Comparison of ENCODE assay signal across 8 cellular contexts in genomic region chr7:101153969-101154692, GRCh38. TPM values are rescaled to one million over a fixed set of nuclear protein-coding genes. Genes with fewer than 3 reads are reported as not detected.
DNase-seq lines count a peak whose midpoint lies in the region; ATAC-seq and TF ChIP-seq lines count a peak whose summit lies in the region.

AP1S1 (plus strand) TSS chr7:101154476; CDS start chr7:101154515, 39 bp downstream.

- peaks cover 20% of the 10 kb centered on the region for H3K27me3 Mint-ChIP-seq in nephron progenitor cell (ENCODE audit: low read depth, poor library complexity)
- H3K27me3 Mint-ChIP-seq in stimulated activated naive CD8-positive, alpha-beta T cell treated with anti-CD3 and anti-CD28 coated beads, Interleukin-15, Interleukin-2, amounts not matched to agents 100 ng/mL and 50 ng/mL, for 24 hours: peaks cover 19% of the 10 kb centered on the region

- H3K27me3 ChIP-seq in DND-41 (ENCODE audit: insufficient read depth, low read length, poor library complexity): no peaks in the 10 kb centered on the region
- peaks cover 2% of the 10 kb centered on the region; the same call in 1 of the 2 replicates for H3K27me3 ChIP-seq in H7 (ENCODE audit: control insufficient read depth, insufficient read depth, low read length)
- peaks cover 42% of the 10 kb centered on the region for H3K27me3 ChIP-seq in MM.1S (replicated peaks; ENCODE audit: insufficient read depth, low read length)

- no peaks in the 10 kb centered on the region for H4K20me1 ChIP-seq in DND-41 (ENCODE audit: insufficient read depth, low read length)
- H4K20me1 ChIP-seq in MM.1S (ENCODE audit: insufficient read depth, low read length): no peaks in the 10 kb centered on the region

- peaks cover 25% of the 10 kb centered on the region for H3K4me1 Mint-ChIP-seq in nephron progenitor cell
- peaks cover 12% of the 10 kb centered on the region for H3K4me1 Mint-ChIP-seq in stimulated activated naive CD8-positive, alpha-beta T cell treated with anti-CD3 and anti-CD28 coated beads, Interleukin-15, Interleukin-2, amounts not matched to agents 100 ng/mL and 50 ng/mL, for 24 hours (ENCODE audit: low read depth)

- H2AFZ ChIP-seq in DND-41 (ENCODE audit: low read depth, low read length) (peak within 1 kb of the TSS; percentile 62), MM.1S (ENCODE audit: low read length) (peak within 1 kb of the TSS; percentile 90)

- peaks cover 24% of the 10 kb centered on the region for H3K36me3 Mint-ChIP-seq in nephron progenitor cell (ENCODE audit: low read depth)
- peaks cover 4% of the 10 kb centered on the region for H3K36me3 Mint-ChIP-seq in stimulated activated naive CD8-positive, alpha-beta T cell treated with anti-CD3 and anti-CD28 coated beads, Interleukin-15, Interleukin-2, amounts not matched to agents 100 ng/mL and 50 ng/mL, for 24 hours (ENCODE audit: low read depth)

- TF ChIP-seq CTCF in DND-41 (IDR thresholded peaks at IDR 0.05; ENCODE audit: borderline replicate concordance, extremely low read depth, low read length, poor library complexity, severe bottlenecking) (no peak), MM.1S (IDR thresholded peaks at IDR 0.05; ENCODE audit: low read length) (no peak), nephron progenitor cell (IDR thresholded peaks at IDR 0.05) (no peak)

- H3K9me3 Mint-ChIP-seq in nephron progenitor cell: peaks cover 4% of the 10 kb centered on the region
- H3K9me3 Mint-ChIP-seq in stimulated activated naive CD8-positive, alpha-beta T cell treated with anti-CD3 and anti-CD28 coated beads, Interleukin-15, Interleukin-2, amounts not matched to agents 100 ng/mL and 50 ng/mL, for 24 hours: no peaks in the 10 kb centered on the region

- peaks cover 14% of the 10 kb centered on the region for H3K79me2 ChIP-seq in DND-41 (ENCODE audit: insufficient read depth, low read length)
- H3K79me2 ChIP-seq in MM.1S (ENCODE audit: low read length): no peaks in the 10 kb centered on the region

- peak within 1 kb of the TSS; percentile 87 for H3K4me3 Mint-ChIP-seq in nephron progenitor cell
- peak within 1 kb of the TSS; percentile 80 for H3K4me3 Mint-ChIP-seq in stimulated activated naive CD8-positive, alpha-beta T cell treated with anti-CD3 and anti-CD28 coated beads, Interleukin-15, Interleukin-2, amounts not matched to agents 100 ng/mL and 50 ng/mL, for 24 hours

- no peaks in the 10 kb centered on the region for H3F3A ChIP-seq in MM.1S (ENCODE audit: insufficient read depth, low read length)

- H3K9me3 ChIP-seq in DND-41 (ENCODE audit: insufficient read depth, low read length, severe bottlenecking): no peaks in the 10 kb centered on the region
- no peaks in the 10 kb centered on the region for H3K9me3 ChIP-seq in MM.1S (replicated peaks; ENCODE audit: insufficient read depth, low read length)

- H3K36me3 ChIP-seq in DND-41 (ENCODE audit: insufficient read depth, low read length): peaks cover 21% of the 10 kb centered on the region
- H3K36me3 ChIP-seq in H7 (replicated peaks; ENCODE audit: control insufficient read depth, insufficient read depth, low read length): no peaks in the 10 kb centered on the region
- no peaks in the 10 kb centered on the region for H3K36me3 ChIP-seq in MM.1S (replicated peaks; ENCODE audit: insufficient read depth, low read length)

- H3K9me2 ChIP-seq in MM.1S (replicated peaks; ENCODE audit: insufficient read depth, low read length): no peaks in the 10 kb centered on the region

- H3K4me1 ChIP-seq in DND-41 (ENCODE audit: insufficient read depth, low read length) (peaks cover 17% of the 10 kb centered on the region), MM.1S (ENCODE audit: low read length) (peaks cover 9% of the 10 kb centered on the region; the same call in 1 of the 2 replicates)

- H3K9ac ChIP-seq in DND-41 (ENCODE audit: low read depth, low read length) (peak within 1 kb of the TSS; percentile 78), MM.1S (ENCODE audit: low read length) (peak within 1 kb of the TSS; percentile 64; the same call in 1 of the 2 replicates)

- H3K4me3 ChIP-seq in DND-41 (ENCODE audit: low read depth in 1 of 2, low read length in 2 of 2) (peak within 1 kb of the TSS; percentile 48 to 63; a peak in 3 of 4 replicates), H7 (ENCODE audit: insufficient read depth, low read depth, low read length) (peak within 1 kb of the TSS; percentile 91), MM.1S (ENCODE audit: low read length) (peak within 1 kb of the TSS; percentile 86)

- H3K27ac ChIP-seq in DND-41 (ENCODE audit: low read length) (peak within 1 kb of the TSS; percentile 64), MM.1S (ENCODE audit: low read length) (no peak within 1 kb of the TSS)

- ATAC-seq in DND-41 (ENCODE audit: insufficient read depth, low read depth): peak; percentile 92

- DNase-seq in DND-41: peak; percentile 97
- DNase-seq in H7: peak; percentile 99
- peak; percentile 97 for DNase-seq in MM.1S
- DNase-seq in SIG-M5 (lab: John Stamatoyannopoulos, UW): peak; percentile 25
- peak; percentile 74 for DNase-seq in activated gamma-delta T cell (lab: John Stamatoyannopoulos, UW)
- peak; percentile 87 for DNase-seq in fibroblast of the conjunctiva (ENCODE audit: low read depth)
- peak; percentile 96 for DNase-seq in nephron progenitor cell

- no peak within 1 kb of the TSS for H3K27ac Mint-ChIP-seq in nephron progenitor cell
- H3K27ac Mint-ChIP-seq in stimulated activated naive CD8-positive, alpha-beta T cell treated with anti-CD3 and anti-CD28 coated beads, Interleukin-15, Interleukin-2, amounts not matched to agents 100 ng/mL and 50 ng/mL, for 24 hours: peak within 1 kb of the TSS; percentile 34

- H3K4me2 ChIP-seq in DND-41 (ENCODE audit: insufficient read depth, low read length) (peak within 1 kb of the TSS; percentile 86), MM.1S (ENCODE audit: low read depth, low read length) (peak within 1 kb of the TSS; percentile 83; the same call in 1 of the 2 replicates)

RNA-seq across cellular contexts. Expression of gene AP1S1, which starts in this region (rescaled TPM):
- total RNA-seq in H7 (2014; rRNA removed; shearing (Covaris generic)): 114 and 137 TPM in 2 replicates

Comparison
In these comparisons a context has a peak if more than half of its experiments do, and no peak if none do; other contexts are left out.
1. DNase-seq: peak in every context shown above with its lines; median percentile 99 in H7; 97 in DND-41; 97 in MM.1S; 96 in nephron progenitor cell; 87 in fibroblast of the conjunctiva; 74 in activated gamma-delta T cell; 25 in SIG-M5.